In the genomic region with DNA sequence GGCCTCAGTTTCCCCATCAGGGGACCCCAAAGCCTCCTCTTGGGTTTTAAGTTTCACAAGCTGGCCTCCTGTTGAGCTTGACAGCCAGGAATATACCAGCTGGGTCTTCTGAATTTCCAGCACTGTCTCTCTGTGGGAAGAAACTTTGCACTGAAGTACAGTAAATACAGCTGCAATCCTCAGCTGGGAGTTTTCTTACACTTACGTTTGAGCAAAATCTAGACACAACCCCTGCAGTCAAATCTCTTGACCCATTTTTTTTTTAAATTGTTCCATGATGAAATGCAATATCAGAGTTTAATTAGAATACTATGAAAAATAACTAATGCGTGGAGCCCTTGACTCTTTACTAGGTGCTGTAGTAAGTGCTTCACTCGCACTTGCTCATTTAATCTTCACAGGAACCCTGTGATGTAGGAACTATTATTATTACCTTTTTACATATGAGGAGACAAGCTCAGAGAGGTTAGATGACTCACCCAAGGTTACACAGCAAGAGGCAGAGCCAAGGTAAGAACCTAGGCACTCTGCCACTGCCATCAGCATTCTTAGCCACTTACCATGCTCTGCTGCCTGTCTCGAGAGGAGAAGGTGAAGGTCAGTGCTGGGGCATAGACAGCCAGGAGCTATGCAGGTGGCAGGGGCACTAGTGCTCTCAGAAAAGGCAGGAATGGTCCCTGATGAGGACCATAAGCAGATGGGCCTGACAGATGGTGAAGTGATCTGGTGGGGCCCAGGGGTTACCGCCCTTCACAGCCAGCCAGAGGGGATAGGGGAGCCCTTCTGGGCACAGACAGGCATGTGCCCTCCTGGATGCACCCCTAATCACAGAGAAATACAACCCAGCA, we compare ENCODE assay signal across 11 cellular contexts. TPM values are rescaled to one million over a fixed set of nuclear protein-coding genes. Genes with fewer than 3 reads are reported as not detected.
DNase-seq lines count a peak whose midpoint lies in the region; ATAC-seq, FAIRE-seq and TF ChIP-seq lines count a peak whose summit lies in the region.
"Had no signal": no experiment of that assay in that cellular context is flagged by ENCODE, and none has a peak within 500 bp of the region (broad histone marks: within the 10 kb centered on the region; RNA-seq: fewer than 3 reads in every experiment).

No MANE protein-coding gene starts in this region.

- H3K4me2 ChIP-seq in mammary epithelial cell (ENCODE audit: insufficient read depth, low read depth, low read length): no peak overlapping the region

- H3K27me3 ChIP-seq in breast epithelium (no peaks in the 10 kb centered on the region), mammary epithelial cell (ENCODE audit: insufficient read depth, low read length) (no peaks in the 10 kb centered on the region), vagina (no peaks in the 10 kb centered on the region)

- H3K27ac Mint-ChIP-seq in endothelial cell (ENCODE audit: unreplicated experiment) (peak overlapping the region; percentile 67), nephron (peak overlapping the region; percentile 52 to 93 (median 83))

- no peak overlapping the region for H2AFZ ChIP-seq in mammary epithelial cell (ENCODE audit: low read depth, low read length)

- H3K4me1 Mint-ChIP-seq in endothelial cell (ENCODE audit: unreplicated experiment) (peaks cover 21% of the 10 kb centered on the region), nephron (peaks cover 50% of the 10 kb centered on the region)

- H3K9me3 ChIP-seq in breast epithelium (no peaks in the 10 kb centered on the region), mammary epithelial cell (replicated peaks; ENCODE audit: insufficient read depth, low read length) (no peaks in the 10 kb centered on the region), vagina (no peaks in the 10 kb centered on the region)

- H3K36me3 ChIP-seq in breast epithelium (no peaks in the 10 kb centered on the region), mammary epithelial cell (ENCODE audit: insufficient read depth, low read length) (no peaks in the 10 kb centered on the region), vagina (no peaks in the 10 kb centered on the region)

- H3K36me3 Mint-ChIP-seq in endothelial cell (ENCODE audit: low read depth, unreplicated experiment) (no peaks in the 10 kb centered on the region), nephron (ENCODE audit: low read depth) (peaks cover 11% of the 10 kb centered on the region)

- H3K27ac ChIP-seq in breast epithelium (peak overlapping the region; percentile 86 to 98), mammary epithelial cell (ENCODE audit: insufficient read depth, low read depth, low read length) (no peak overlapping the region), vagina (peak overlapping the region; percentile 89)
- H3K27ac ChIP-seq: HL-60 had no signal

- TF ChIP-seq POLR2A in breast epithelium (IDR thresholded peaks at IDR 0.05) (no peak), vagina (IDR thresholded peaks at IDR 0.05) (no peak), GM12892 (IDR thresholded peaks at IDR 0.05; ENCODE audit: low read depth, low read length) (no peak)

- TF ChIP-seq CTCF in breast epithelium (IDR thresholded peaks at IDR 0.05) (no peak), mammary epithelial cell (conservative IDR thresholded peaks at IDR 0.05 in 1 of 2, IDR thresholded peaks at IDR 0.05 in 1 of 2; ENCODE audit: extremely low read depth in 1 of 2, insufficient read depth in 1 of 2, low read depth in 1 of 2, low read length in 2 of 2) (no peak), endothelial cell (IDR thresholded peaks at IDR 0.05; ENCODE audit: unreplicated experiment) (no peak), nephron (IDR thresholded peaks at IDR 0.05; ENCODE audit: unreplicated experiment in 3 of 3) (no peak), vagina (IDR thresholded peaks at IDR 0.05) (no peak)

- H3K9me3 Mint-ChIP-seq in endothelial cell (ENCODE audit: unreplicated experiment) (no peaks in the 10 kb centered on the region), nephron (peaks cover 5% of the 10 kb centered on the region)

- in situ Hi-C loops in mammary epithelial cell (cut with MboI; ENCODE audit: low sequenced_read_pairs in 2 of 2): loop anchor here in 1 of 2 donors (25.0 kb wide), 1 partner anchor 263 kb away; no protein-coding TSS in a partner anchor

- H3K4me3 Mint-ChIP-seq in endothelial cell (ENCODE audit: unreplicated experiment): no peak overlapping the region
- H3K4me3 Mint-ChIP-seq in nephron: no peak overlapping the region

- H3K4me3 ChIP-seq in breast epithelium (no peak overlapping the region), mammary epithelial cell (replicated peaks in 1 of 3; ENCODE audit: insufficient read depth in 1 of 3, low read depth in 2 of 3, low read length in 3 of 3) (no peak overlapping the region), vagina (no peak overlapping the region)

- no peak for FAIRE-seq in GM12892 (lab: Jason Lieb, UNC)

- CTCF ChIA-PET in mammary epithelial cell (lab: Charles Lee; ENCODE audit: low non-redundant PET): interaction anchor here (1.0 kb wide), 1 partner anchor 8 kb away, joined by 4 read pairs; no protein-coding TSS in a partner anchor

- 72% methylated on average over 5 of the region's 5 CpGs for WGBS in mammary epithelial cell (ENCODE audit: low coverage, missing lambda C conversion rate)

- H3K9ac ChIP-seq in mammary epithelial cell (ENCODE audit: insufficient read depth, low read length): no peak overlapping the region

- intact Hi-C loops in breast epithelium (cut with DNase I; ENCODE audit: low total_unique reads) (no loop called here), mammary epithelial cell (cut with micrococcal nuclease) (loop anchor here (10.0 kb wide), 1 partner anchor 155 kb away; no protein-coding TSS in a partner anchor), vagina (cut with DNase I) (loop anchor here (5.0 to 10.0 kb wide), 2 partner anchors 45 to 123 kb away; a partner anchor contains a TSS)

- dilution Hi-C loops in mammary epithelial cell (cut with HindIII; ENCODE audit: low sequenced_read_pairs): no loop called here

- no TSS peak for BruUV-seq in mammary epithelial cell (replicated peaks; lab: Mats Ljungman, UMichigan)

- H4K20me1 ChIP-seq in mammary epithelial cell (ENCODE audit: insufficient read depth, low read length): no peaks in the 10 kb centered on the region

- DNase-seq in breast epithelium (ENCODE audit: low spot score in 2 of 2) (no peak), mammary epithelial cell (no peak), endothelial cell (ENCODE audit: low spot score) (no peak), vagina (ENCODE audit: extremely low spot score in 2 of 2) (no peak), activated gamma-delta T cell treated with Interleukin-2 at 50 U/mL for 16 hours (no peak), GM12892 (ENCODE audit: insufficient read length) (no peak)
- DNase-seq: activated naive CD4-positive, alpha-beta T cell treated with Interleukin-2 at 50 U/mL for 16 hours; NCI-H1048 had no signal

- H3K4me1 ChIP-seq in breast epithelium: peaks cover 6 to 9% of the 10 kb centered on the region in 2 donors
- peaks cover 7% of the 10 kb centered on the region for H3K4me1 ChIP-seq in mammary epithelial cell (ENCODE audit: insufficient read depth, low read length)
- H3K4me1 ChIP-seq in vagina: peaks cover 49% of the 10 kb centered on the region

- ATAC-seq in HG03045 (IDR thresholded peaks at IDR 0.05; ENCODE audit: unreplicated experiment): no peak

- H3K27me3 Mint-ChIP-seq in endothelial cell (ENCODE audit: unreplicated experiment) (peaks cover 7% of the 10 kb centered on the region), nephron (ENCODE audit: low read depth) (no peaks in the 10 kb centered on the region)

- no peaks in the 10 kb centered on the region for H3K79me2 ChIP-seq in mammary epithelial cell (ENCODE audit: insufficient read depth, low read length)

RNA-seq across cellular contexts. Expression of a gene that starts 26.6 kb away (rescaled TPM):
- total RNA-seq in breast epithelium (10 to 100 TPM; 32.0 to 43.6 (median 40.2) TPM), mammary epithelial cell (10 to 100 TPM in 1 of 2 donors, 1 to 10 TPM in 1; 4.3 to 14.7 TPM), endothelial cell (ENCODE audit: unreplicated experiment) (8.7 TPM), vagina (59.7 TPM)
- polyA plus RNA-seq in mammary epithelial cell: 13.3 TPM
- polyA minus RNA-seq in mammary epithelial cell: 5.9 TPM
- polyA plus RNA-seq in GM12892 (2012; ENCODE audit: missing spikeins): 8.1 TPM
